7 cellular contexts compared by ENCODE assay signal in the genomic region with DNA sequence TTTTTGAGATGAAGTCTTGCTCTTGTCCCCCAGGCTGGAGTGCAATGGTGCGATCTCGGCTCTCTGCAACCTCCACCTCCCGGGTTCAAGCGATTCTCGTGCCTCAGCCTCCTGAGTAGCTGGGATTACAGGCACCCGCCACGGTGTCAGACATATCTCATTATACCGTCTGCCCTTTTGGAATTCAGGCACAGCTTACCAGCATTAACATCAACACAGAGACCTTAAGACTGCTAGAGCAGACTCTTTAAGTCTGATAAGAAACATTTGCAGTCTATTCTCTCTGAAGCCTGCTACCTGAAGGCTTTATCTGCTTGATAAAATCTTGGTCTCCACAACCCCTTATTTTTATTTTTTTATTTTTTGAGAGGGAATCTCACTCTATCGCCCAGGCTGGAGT.
A peak's percentile ranks its signal among the peaks of the same experiment; 100 is the strongest.
DNase-seq lines count a peak whose midpoint lies in the region; TF ChIP-seq lines count a peak whose summit lies in the region.
"Not testable (repeated sequence)": the region's sequence is repeated elsewhere in the genome, so short reads cannot be mapped to it uniquely, and the experiment has no call there.

No MANE protein-coding gene starts in this region.

- H3K79me2 ChIP-seq in hepatocyte, result not testable (repeated sequence)

- H2AFZ ChIP-seq in hepatocyte, result peak overlapping the region; percentile 50

- TF ChIP-seq EP300 in sigmoid colon (IDR thresholded peaks at IDR 0.05), result not testable (repeated sequence)

- TF ChIP-seq CTCF in hepatocyte (IDR thresholded peaks at IDR 0.05; ENCODE audit: poor library complexity); sigmoid colon (IDR thresholded peaks at IDR 0.05); testis (IDR thresholded peaks at IDR 0.05); uterus (IDR thresholded peaks at IDR 0.05): not testable (repeated sequence)

- H3K4me3 Mint-ChIP-seq in dendritic cell treated with granulocyte-macrophage colony-stimulating factor and Interleukin-4, amounts not matched to agents 40 ng/mL and 50 ng/mL, for 4 days, result not testable (repeated sequence)

- peak overlapping the region; percentile 20 for H3K4me2 ChIP-seq in hepatocyte

- H3K4me1 ChIP-seq in hepatocyte (ENCODE audit: insufficient read depth) (peaks cover 59% of the 10 kb centered on the region), muscle layer of colon (ENCODE audit: insufficient read depth, low read length) (peaks cover 61% of the 10 kb centered on the region), sigmoid colon (peaks cover 0 to 77% (median 68%) of the 10 kb centered on the region in 4 donors), testis (peaks cover 41% of the 10 kb centered on the region), uterus (peaks cover 9 to 12% of the 10 kb centered on the region in 2 donors)

- H3K9me3 ChIP-seq in SK-N-MC (ENCODE audit: low read depth, low read length); hepatocyte (ENCODE audit: low read depth); muscle layer of colon (ENCODE audit: low read length); sigmoid colon; testis; uterus: not testable (repeated sequence)

- H3K36me3 ChIP-seq in SK-N-MC (ENCODE audit: insufficient read depth, low read length); hepatocyte (replicated peaks; ENCODE audit: insufficient read depth, low read depth); muscle layer of colon (ENCODE audit: insufficient read depth, low read length); sigmoid colon; testis (ENCODE audit: low read depth, missing control alignments); uterus: not testable (repeated sequence)

- H3K9me2 ChIP-seq in hepatocyte (replicated peaks; ENCODE audit: insufficient read depth), result not testable (repeated sequence)

- not testable (repeated sequence) for H3K27ac ChIP-seq in SK-N-MC
- H3K27ac ChIP-seq in hepatocyte (peak overlapping the region; percentile 94), muscle layer of colon (ENCODE audit: low read depth, low read length) (peak overlapping the region; percentile 85), sigmoid colon (peak overlapping the region; percentile 82 to 92 (median 90)), testis (peak overlapping the region; percentile 44 to 84), uterus (peak overlapping the region; percentile 80 to 88)

- not testable (repeated sequence) for H3K27me3 ChIP-seq in hepatocyte; muscle layer of colon (ENCODE audit: control insufficient read depth in 1 of 2, insufficient read depth in 2 of 2, low read length in 2 of 2); sigmoid colon; testis; uterus

- intact Hi-C loops in dendritic cell treated with granulocyte-macrophage colony-stimulating factor and Interleukin-4, amounts not matched to agents 40 ng/mL and 50 ng/mL, for 4 days (cut with micrococcal nuclease); testis (cut with DNase I; ENCODE audit: low total_unique reads); uterus (cut with DNase I; ENCODE audit: low total_unique reads): not testable (repeated sequence)
- intact Hi-C loops in sigmoid colon (cut with DNase I), result loop anchor here (10.0 kb wide), 1 partner anchor 518 kb away; no protein-coding TSS in a partner anchor

- not testable (repeated sequence) for H3K9me3 Mint-ChIP-seq in dendritic cell treated with granulocyte-macrophage colony-stimulating factor and Interleukin-4, amounts not matched to agents 40 ng/mL and 50 ng/mL, for 4 days

- peak overlapping the region; percentile 37 for H3K27ac Mint-ChIP-seq in dendritic cell treated with granulocyte-macrophage colony-stimulating factor and Interleukin-4, amounts not matched to agents 40 ng/mL and 50 ng/mL, for 4 days

- not testable (repeated sequence) for H3K9ac ChIP-seq in SK-N-MC (ENCODE audit: insufficient read length); muscle layer of colon (ENCODE audit: low read length)

- DNase-seq in SK-N-MC (ENCODE audit: low read depth, low spot score); hepatocyte (ENCODE audit: low spot score); sigmoid colon; testis; uterus: not testable (repeated sequence)

- H4K20me1 ChIP-seq in hepatocyte (ENCODE audit: insufficient read depth, poor library complexity, severe bottlenecking), result not testable (repeated sequence)

- peak overlapping the region; percentile 69 for H3K4me3 ChIP-seq in SK-N-MC
- not testable (repeated sequence) for H3K4me3 ChIP-seq in hepatocyte; muscle layer of colon (ENCODE audit: low read depth in 1 of 2, low read length in 2 of 2); sigmoid colon; testis; uterus

- not testable (repeated sequence) for TF ChIP-seq POLR2A in sigmoid colon (IDR thresholded peaks at IDR 0.05); testis (IDR thresholded peaks at IDR 0.05); uterus (IDR thresholded peaks at IDR 0.05)

- WGBS in hepatocyte (ENCODE audit: low lambda C conversion rate, missing lambda C conversion rate), result 34% methylated on average over 9 of the region's 9 CpGs
- WGBS in sigmoid colon, 2 donors, result 44 to 73% methylated on average over 9 of the region's 9 CpGs
- WGBS in testis, 2 donors, result 76 to 79% methylated on average over 9 of the region's 9 CpGs

- not testable (repeated sequence) for H3K27me3 Mint-ChIP-seq in dendritic cell treated with granulocyte-macrophage colony-stimulating factor and Interleukin-4, amounts not matched to agents 40 ng/mL and 50 ng/mL, for 4 days

- H3K4me1 Mint-ChIP-seq in dendritic cell treated with granulocyte-macrophage colony-stimulating factor and Interleukin-4, amounts not matched to agents 40 ng/mL and 50 ng/mL, for 4 days (ENCODE audit: low read depth), result peaks cover 34% of the 10 kb centered on the region

- H3K36me3 Mint-ChIP-seq in dendritic cell treated with granulocyte-macrophage colony-stimulating factor and Interleukin-4, amounts not matched to agents 40 ng/mL and 50 ng/mL, for 4 days (ENCODE audit: low read depth), result not testable (repeated sequence)
